ENCODE assay signal across 15 cellular contexts in the genomic region with DNA sequence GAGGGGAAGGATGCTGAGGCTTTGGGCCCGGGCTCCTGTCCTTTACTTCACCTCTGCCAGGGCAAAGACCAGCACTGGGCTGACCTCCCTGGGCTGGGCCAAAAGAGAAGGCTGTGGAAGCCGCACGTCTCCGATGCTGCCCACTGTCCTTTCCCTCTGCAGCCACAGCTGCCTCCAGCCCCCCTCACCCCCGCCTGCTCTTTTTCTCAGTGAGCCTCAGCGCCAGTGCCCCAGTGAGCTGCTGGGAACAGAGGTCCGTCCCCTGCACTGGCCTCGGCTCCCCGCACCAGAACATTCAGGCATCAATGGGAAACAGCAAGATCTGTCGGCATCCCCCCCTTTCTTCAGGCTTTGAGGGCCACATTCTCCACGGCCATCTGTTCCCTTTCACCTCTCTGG.
DNase-seq lines count a peak whose midpoint lies in the region; ATAC-seq and TF ChIP-seq lines count a peak whose summit lies in the region.
"Had no signal": no experiment of that assay in that cellular context is flagged by ENCODE, and none has a peak within 500 bp of the region (broad histone marks: within the 10 kb centered on the region; RNA-seq: fewer than 3 reads in every experiment).

No MANE protein-coding gene starts in this region.

- no peak overlapping the region for H2AK5ac ChIP-seq in trophoblast cell (ENCODE audit: low read length)

- H3K79me1 ChIP-seq in trophoblast cell (ENCODE audit: low read length): peaks cover 22% of the 10 kb centered on the region

- H3K23ac ChIP-seq in trophoblast cell (ENCODE audit: low read length): no peak overlapping the region

- H3K4me3 Mint-ChIP-seq in immature natural killer cell: no peak overlapping the region
- H3K4me3 Mint-ChIP-seq: activated T-cell treated with anti-CD3 and anti-CD28 coated beads, Interleukin-2, amount 50 U/mL, for 4 hours had no signal

- TF ChIP-seq CTCF in hepatocyte (IDR thresholded peaks at IDR 0.05; ENCODE audit: poor library complexity) (no peak), uterus (IDR thresholded peaks at IDR 0.05) (no peak), BE2C (IDR thresholded peaks at IDR 0.05; ENCODE audit: low read depth, low read length) (no peak)

- peaks cover 60% of the 10 kb centered on the region for H3K4me1 ChIP-seq in hepatocyte (ENCODE audit: insufficient read depth)
- peaks cover 17 to 21% of the 10 kb centered on the region in 2 experiments for H3K4me1 ChIP-seq in trophoblast cell (ENCODE audit: control insufficient read depth in 1 of 2, insufficient read depth in 2 of 2, low read length in 2 of 2)
- peaks cover 12 to 24% of the 10 kb centered on the region in 2 donors for H3K4me1 ChIP-seq in uterus
- H3K4me1 ChIP-seq in BE2C: peaks cover 10% of the 10 kb centered on the region

- H3K79me2 ChIP-seq in hepatocyte (no peaks in the 10 kb centered on the region), trophoblast cell (ENCODE audit: control insufficient read depth, insufficient read depth, low read length, poor library complexity) (peaks cover 4% of the 10 kb centered on the region)

- 73% methylated on average over 11 of the region's 11 CpGs for WGBS in hepatocyte (ENCODE audit: low lambda C conversion rate, missing lambda C conversion rate)
- WGBS in trophoblast cell (ENCODE audit: extremely low coverage, insufficient coverage, insufficient read length): no CpG with 5 or more reads among the region's 11 CpGs

- peaks cover under 1 to 15% of the 10 kb centered on the region in 2 donors for H3K4me1 Mint-ChIP-seq in immature natural killer cell

- no peak overlapping the region for H3K4me3 ChIP-seq in hepatocyte
- H3K4me3 ChIP-seq in trophoblast cell (ENCODE audit: low read depth, low read length): no peak overlapping the region
- no peak overlapping the region for H3K4me3 ChIP-seq in uterus
- H3K4me3 ChIP-seq in BE2C (ENCODE audit: low read depth, low read length): no peak overlapping the region
- H3K4me3 ChIP-seq: A549, lung had no signal

- no peak overlapping the region for H4K8ac ChIP-seq in trophoblast cell (ENCODE audit: low read depth, low read length)

- no peaks in the 10 kb centered on the region for H3K9me3 ChIP-seq in hepatocyte (ENCODE audit: low read depth)
- no peaks in the 10 kb centered on the region for H3K9me3 ChIP-seq in trophoblast cell (ENCODE audit: insufficient read depth, low read depth, low read length)
- H3K9me3 ChIP-seq in uterus: no peaks in the 10 kb centered on the region
- no peaks in the 10 kb centered on the region; the same call in 1 of the 2 replicates for H3K9me3 ChIP-seq in BE2C
- H3K9me3 ChIP-seq: A549 had no signal

- H3K27ac ChIP-seq in hepatocyte (peak overlapping the region; percentile 84), trophoblast cell (ENCODE audit: low read depth, low read length) (no peak overlapping the region), uterus (peak overlapping the region; percentile 78 to 84)
- H3K27ac ChIP-seq: HL-60 had no signal

- H2BK12ac ChIP-seq in trophoblast cell (ENCODE audit: low read length): peak overlapping the region; percentile 19

- no peak overlapping the region for H3K18ac ChIP-seq in trophoblast cell (ENCODE audit: low read length)

- no peak overlapping the region for H3K9ac ChIP-seq in trophoblast cell (ENCODE audit: low read length)

- H3K14ac ChIP-seq in trophoblast cell (ENCODE audit: low read length): no peak overlapping the region

- no peaks in the 10 kb centered on the region for H3K9me2 ChIP-seq in hepatocyte (replicated peaks; ENCODE audit: insufficient read depth)

- no peaks in the 10 kb centered on the region for H3K36me3 ChIP-seq in hepatocyte (replicated peaks; ENCODE audit: insufficient read depth, low read depth)
- no peaks in the 10 kb centered on the region for H3K36me3 ChIP-seq in trophoblast cell (ENCODE audit: control insufficient read depth in 1 of 2, insufficient read depth in 2 of 2, low read length in 2 of 2)
- H3K36me3 ChIP-seq in uterus: no peaks in the 10 kb centered on the region
- no peaks in the 10 kb centered on the region for H3K36me3 ChIP-seq in BE2C

- no peak overlapping the region for H2AFZ ChIP-seq in hepatocyte
- H2AFZ ChIP-seq in trophoblast cell (ENCODE audit: insufficient read depth, low read length, poor library complexity): no peak overlapping the region

- intact Hi-C loops in Right ventricle myocardium inferior (cut with DNase I) (loop anchor here (5.0 kb wide), 2 partner anchors 153 to 398 kb away; partner anchors contain the start of gene ZFP36L1), Right ventricle myocardium superior (cut with DNase I) (loop anchor here (10.0 kb wide), 1 partner anchor 420 kb away; no protein-coding TSS in a partner anchor), uterus (cut with DNase I; ENCODE audit: low total_unique reads) (no loop called here)

- peak overlapping the region; percentile 65 for H4K91ac ChIP-seq in trophoblast cell (ENCODE audit: low read depth, low read length)

- H3K4ac ChIP-seq in trophoblast cell (ENCODE audit: low read depth, low read length): no peak overlapping the region

- DNase-seq in Right ventricle myocardium inferior (ENCODE audit: missing footprints) (peak; percentile 59), Right ventricle myocardium superior (no peak), hepatocyte (ENCODE audit: low spot score) (no peak), trophoblast cell (no peak), uterus (peak in 1 of 2 donors; percentile 33), immature natural killer cell (no peak), BE2C (no peak)
- DNase-seq: activated T-cell treated with anti-CD3 and anti-CD28 coated beads, Interleukin-2, amount 50 U/mL, for 4 hours; central memory CD4-positive, alpha-beta T cell; DND-41; NCI-H446 treated with DMSO at 0.1 percent for 48 hours had no signal

- TF ChIP-seq POLR2A in uterus (IDR thresholded peaks at IDR 0.05): no peak

- no peak overlapping the region for H3K27ac Mint-ChIP-seq in immature natural killer cell

- H3K9me3 Mint-ChIP-seq in immature natural killer cell: no peaks in the 10 kb centered on the region
- H3K9me3 Mint-ChIP-seq: activated T-cell treated with anti-CD3 and anti-CD28 coated beads, Interleukin-2, amount 50 U/mL, for 4 hours had no signal

- no peaks in the 10 kb centered on the region for H3K27me3 ChIP-seq in hepatocyte
- H3K27me3 ChIP-seq in trophoblast cell (ENCODE audit: insufficient read depth, low read length): no peaks in the 10 kb centered on the region
- H3K27me3 ChIP-seq in uterus: no peaks in the 10 kb centered on the region
- H3K27me3 ChIP-seq in BE2C: no peaks in the 10 kb centered on the region

- peaks cover 0 to 14% (median 6%) of the 10 kb centered on the region in 3 donors for H3K36me3 Mint-ChIP-seq in immature natural killer cell

- no peak overlapping the region for H3K4me2 ChIP-seq in hepatocyte
- no peak overlapping the region for H3K4me2 ChIP-seq in trophoblast cell (ENCODE audit: low read length)

- H4K12ac ChIP-seq in trophoblast cell (ENCODE audit: low read depth, low read length): no peak overlapping the region

- H2BK5ac ChIP-seq in trophoblast cell (ENCODE audit: low read depth, low read length, poor library complexity): no peak overlapping the region

- no peak for ATAC-seq in Right ventricle myocardium inferior
- ATAC-seq in Right ventricle myocardium superior (ENCODE audit: poor library complexity): no peak
- no peak for ATAC-seq in HG03196 (IDR thresholded peaks at IDR 0.05; ENCODE audit: unreplicated experiment)
- ATAC-seq: A549; activated T-cell treated with anti-CD3 and anti-CD28 coated beads, Interleukin-2, amount 50 U/mL, for 4 hours had no signal

- H3K27me3 Mint-ChIP-seq in immature natural killer cell (ENCODE audit: low read depth in 3 of 3): peaks cover 0 to 3% (median 2%) of the 10 kb centered on the region in 3 donors

- peak overlapping the region; percentile 1 for H2BK120ac ChIP-seq in trophoblast cell (ENCODE audit: insufficient read depth, low read length, poor library complexity)

- no peaks in the 10 kb centered on the region for H4K20me1 ChIP-seq in hepatocyte (ENCODE audit: insufficient read depth, poor library complexity, severe bottlenecking)
